In the genomic region with DNA sequence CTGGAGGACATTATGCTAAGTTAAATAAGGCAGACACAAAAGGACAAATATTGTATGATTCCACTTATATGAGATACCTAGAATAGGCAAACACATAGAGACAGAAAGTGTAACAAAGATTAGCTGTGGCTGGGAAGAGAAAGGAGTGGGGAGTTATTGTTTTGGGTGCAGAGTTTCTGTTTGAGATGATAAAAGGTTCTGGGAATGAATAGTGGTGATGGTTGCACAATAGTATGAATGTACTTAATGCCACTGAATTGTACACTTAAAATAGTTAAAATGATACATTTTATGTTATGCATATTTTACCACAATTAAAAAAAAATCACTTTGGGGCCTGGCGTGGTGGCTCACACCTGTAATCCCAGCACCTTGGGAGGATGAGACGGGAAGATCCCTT, we compare ENCODE assay signal across 2 cellular contexts.
TF ChIP-seq lines count a peak whose summit lies in the region.

No MANE protein-coding gene starts in this region.

TF ChIP-seq in IMR-90, 13 proteins besides CTCF, POLR2A, EP300 and RAD21:
- TF ChIP-seq CEBPB (IDR thresholded peaks at IDR 0.05; ENCODE audit: low read depth, low read length) (peak; percentile 50; the same call in 1 of the 2 replicates), RCOR1 (IDR thresholded peaks at IDR 0.05; ENCODE audit: insufficient replicate concordance, low read length) (no peak)

TF ChIP-seq in GM12878, 131 proteins besides CTCF, POLR2A, EP300 and RAD21:
- TF ChIP-seq IKZF2 (IDR thresholded peaks at IDR 0.05) = no peak
- TF ChIP-seq RELA (IDR thresholded peaks at IDR 0.05; ENCODE audit: borderline replicate concordance, partially characterized antibody) = no peak
- TF ChIP-seq MXI1 (IDR thresholded peaks at IDR 0.05; ENCODE audit: low read depth, low read length) = no peak
- TF ChIP-seq, protein P1, sequence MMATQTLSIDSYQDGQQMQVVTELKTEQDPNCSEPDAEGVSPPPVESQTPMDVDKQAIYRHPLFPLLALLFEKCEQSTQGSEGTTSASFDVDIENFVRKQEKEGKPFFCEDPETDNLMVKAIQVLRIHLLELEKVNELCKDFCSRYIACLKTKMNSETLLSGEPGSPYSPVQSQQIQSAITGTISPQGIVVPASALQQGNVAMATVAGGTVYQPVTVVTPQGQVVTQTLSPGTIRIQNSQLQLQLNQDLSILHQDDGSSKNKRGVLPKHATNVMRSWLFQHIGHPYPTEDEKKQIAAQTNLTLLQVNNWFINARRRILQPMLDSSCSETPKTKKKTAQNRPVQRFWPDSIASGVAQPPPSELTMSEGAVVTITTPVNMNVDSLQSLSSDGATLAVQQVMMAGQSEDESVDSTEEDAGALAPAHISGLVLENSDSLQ (IDR thresholded peaks at IDR 0.05) = no peak
- no peak for TF ChIP-seq KLF5 (IDR thresholded peaks at IDR 0.05; ENCODE audit: partially characterized antibody)
- TF ChIP-seq, protein P2, sequence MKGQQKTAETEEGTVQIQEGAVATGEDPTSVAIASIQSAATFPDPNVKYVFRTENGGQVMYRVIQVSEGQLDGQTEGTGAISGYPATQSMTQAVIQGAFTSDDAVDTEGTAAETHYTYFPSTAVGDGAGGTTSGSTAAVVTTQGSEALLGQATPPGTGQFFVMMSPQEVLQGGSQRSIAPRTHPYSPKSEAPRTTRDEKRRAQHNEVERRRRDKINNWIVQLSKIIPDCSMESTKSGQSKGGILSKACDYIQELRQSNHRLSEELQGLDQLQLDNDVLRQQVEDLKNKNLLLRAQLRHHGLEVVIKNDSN (IDR thresholded peaks at IDR 0.05; ENCODE audit: borderline replicate concordance, extremely low read length, insufficient read depth, low read depth, low read length) = no peak
- TF ChIP-seq SRF (IDR thresholded peaks at IDR 0.05; ENCODE audit: low read depth in 2 of 2, low read length in 2 of 2) = no peak
- no peak for TF ChIP-seq ETV6 (conservative IDR thresholded peaks at IDR 0.05 in 1 of 2, IDR thresholded peaks at IDR 0.05 in 1 of 2; ENCODE audit: borderline replicate concordance in 1 of 2, low read depth in 1 of 2)
- no peak for TF ChIP-seq PAX5 (IDR thresholded peaks at IDR 0.05; ENCODE audit: borderline replicate concordance, low read depth, low read length)
- no peak for TF ChIP-seq NFYA (IDR thresholded peaks at IDR 0.05; ENCODE audit: borderline replicate concordance, low read depth, low read length)
- TF ChIP-seq CBX5 (IDR thresholded peaks at IDR 0.05; ENCODE audit: low read depth) = no peak
- TF ChIP-seq FOS (IDR thresholded peaks at IDR 0.05; ENCODE audit: borderline replicate concordance, extremely low read depth, insufficient read length) = no peak
TF ChIP-seq in GM12878: peak in this region for 0.
